ENCODE assay signal across 9 cellular contexts in the genomic region with DNA sequence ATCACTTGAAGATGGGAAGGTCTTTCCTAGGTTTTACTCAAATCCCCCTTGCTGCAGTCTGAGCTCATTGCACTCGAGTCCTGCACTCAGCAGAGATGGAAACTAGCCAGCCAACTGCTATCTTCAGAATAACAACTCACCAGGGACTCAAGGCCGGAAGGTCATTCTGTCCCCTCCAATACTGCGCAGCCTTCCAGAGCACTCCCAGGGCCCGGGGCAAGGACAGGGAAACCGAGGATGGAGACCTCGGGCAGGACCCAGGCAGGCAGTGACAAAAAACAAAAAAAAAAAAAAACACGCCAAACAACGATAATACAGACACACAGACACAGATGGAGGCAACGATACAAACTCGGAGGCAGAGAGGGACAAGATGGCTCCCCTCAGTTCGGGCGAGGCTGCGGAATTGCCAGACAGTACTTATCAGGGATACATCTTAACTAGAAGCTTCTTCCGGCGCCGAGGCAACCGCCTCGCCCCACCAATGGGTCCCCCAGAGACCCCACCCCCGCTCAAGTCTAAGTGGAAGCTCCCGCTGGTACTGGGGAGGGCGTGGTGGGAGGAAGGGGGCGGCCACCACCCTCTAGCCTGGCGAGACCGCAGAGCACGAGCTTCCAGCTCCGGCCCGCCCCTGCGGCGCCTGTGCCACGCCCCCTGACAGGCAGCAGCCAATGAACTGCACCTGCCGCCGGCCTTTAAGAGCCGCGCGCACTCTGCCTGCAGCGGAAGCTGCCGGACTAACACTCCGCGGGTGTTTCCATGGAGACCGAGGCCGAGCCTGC. TPM values are rescaled to one million over a fixed set of nuclear protein-coding genes. Genes with fewer than 3 reads are reported as not detected.
DNase-seq lines count a peak whose midpoint lies in the region; ATAC-seq, FAIRE-seq and TF ChIP-seq lines count a peak whose summit lies in the region.
"Had no signal": no experiment of that assay in that cellular context is flagged by ENCODE, and none has a peak within 500 bp of the region (broad histone marks: within the 10 kb centered on the region; RNA-seq: fewer than 3 reads in every experiment).

No MANE protein-coding gene starts in this region.

- H3K4me1 ChIP-seq in keratinocyte (ENCODE audit: control insufficient read depth, extremely low read depth, insufficient read depth, low read length), result peaks cover 11% of the 10 kb centered on the region

- peaks cover 13% of the 10 kb centered on the region for H3K27me3 ChIP-seq in keratinocyte (ENCODE audit: control insufficient read depth, extremely low read depth, insufficient read depth, low read length)

- H4K20me1 ChIP-seq in keratinocyte (ENCODE audit: control insufficient read depth, extremely low read depth, insufficient read depth, low read length), result no peaks in the 10 kb centered on the region

- H2AFZ ChIP-seq in keratinocyte (ENCODE audit: control insufficient read depth, low read length), result peak overlapping the region; percentile 77

- TF ChIP-seq CTCF in keratinocyte (optimal IDR thresholded peaks at IDR 0.05 in 1 of 3, IDR thresholded peaks at IDR 0.05 in 1 of 3, conservative IDR thresholded peaks at IDR 0.05 in 1 of 3; ENCODE audit: extremely low read depth in 1 of 3, insufficient read depth in 2 of 3, low read length in 3 of 3), result peak in 2 of 3 experiments; percentile 12 to 15

- no peaks in the 10 kb centered on the region for H3K9me3 ChIP-seq in keratinocyte (ENCODE audit: control insufficient read depth, low read depth, low read length)

- no peaks in the 10 kb centered on the region for H3K9me1 ChIP-seq in keratinocyte (ENCODE audit: control insufficient read depth, extremely low read depth, insufficient read depth, low read length)

- dilution Hi-C loops in keratinocyte (cut with MboI; ENCODE audit: extremely low pct_ligation_motif_present, low sequenced_read_pairs), result no loop called here

- DNase-seq in AG20443 (ENCODE audit: low spot score), result peak; percentile 97
- DNase-seq in NCI-H345 treated with DMSO at 0.1 percent for 48 hours (lab: John Stamatoyannopoulos, UW; ENCODE audit: unreplicated experiment), result peak; percentile 92
- peak; percentile 89 for DNase-seq in activated CD4-positive, CD25-positive, alpha-beta regulatory T cell treated with anti-CD3 and anti-CD28 coated beads, Interleukin-2, amount 50 U/mL, for 16 hours (ENCODE audit: low read depth, low spot score)
- DNase-seq in cerebellar cortex (ENCODE audit: low spot score), result peak; percentile 99
- DNase-seq in keratinocyte (ENCODE audit: low read depth, low spot score), result peak; percentile 84
- DNase-seq in stimulated activated CD4-positive, alpha-beta T cell treated with anti-CD3 and anti-CD28 coated beads, Interleukin-12 subunit alpha, Interleukin-12 subunit beta, amount 100 ng/mL, for 48 hours (ENCODE audit: low read depth in 2 of 3, low spot score in 1 of 3), result peak; percentile 93 to 97 (median 94)

- ATAC-seq in GM19035 (IDR thresholded peaks at IDR 0.05; ENCODE audit: unreplicated experiment) (peak; percentile 98), HG03342 (IDR thresholded peaks at IDR 0.05; ENCODE audit: unreplicated experiment) (peak; percentile 95)

- H3K9ac ChIP-seq in keratinocyte (ENCODE audit: control insufficient read depth, extremely low read depth, insufficient read depth, low read length), result peak overlapping the region; percentile 76

- peak overlapping the region; percentile 96 for H3K4me2 ChIP-seq in keratinocyte (ENCODE audit: control insufficient read depth, extremely low read depth, insufficient read depth, low read depth, low read length)

- FAIRE-seq in keratinocyte (lab: Jason Lieb, UNC), result peak; percentile 59
- FAIRE-seq: colon had no signal

- H3K27ac ChIP-seq in keratinocyte (ENCODE audit: control insufficient read depth, insufficient read depth, low read length), result peak overlapping the region; percentile 55

- no peaks in the 10 kb centered on the region for H3K79me2 ChIP-seq in keratinocyte (ENCODE audit: control insufficient read depth, insufficient read depth, low read length)

- H3K36me3 ChIP-seq in keratinocyte (ENCODE audit: control insufficient read depth in 2 of 2, extremely low read depth in 1 of 2, insufficient read depth in 2 of 2, low read length in 2 of 2), result no peaks in the 10 kb centered on the region

- H3K4me3 ChIP-seq in keratinocyte (ENCODE audit: control insufficient read depth in 2 of 3, extremely low read depth in 1 of 3, insufficient read depth in 2 of 3, low read depth in 1 of 3, low read length in 3 of 3), result peak overlapping the region; percentile 52 to 77 (median 63)

RNA-seq across cellular contexts. Expression of a gene that starts 7.0 kb away (rescaled TPM):
- polyA plus RNA-seq in keratinocyte, result 0.13 to 0.18 TPM (median 0.14 TPM) in 3 replicates
- polyA plus RNA-seq in keratinocyte (2011; ENCODE audit: low read depth), result 0.06 TPM
- polyA plus RNA-seq in keratinocyte (2011; cell fraction: cytosol; rRNA removed), result 0.16 and 0.23 TPM in 2 replicates
- polyA plus RNA-seq in keratinocyte (2011; cell fraction: nucleus; rRNA removed), result 0.56 and 1.0 TPM in 2 replicates
- 0.17 and 0.19 TPM in 2 replicates for polyA plus RNA-seq in keratinocyte (2012; ENCODE audit: low replicate concordance)
- polyA minus RNA-seq in keratinocyte, result 0.42 to 1.5 TPM (median 0.76 TPM) in 3 replicates
- 0.38 TPM for polyA minus RNA-seq in keratinocyte (2011; cell fraction: cytosol; rRNA and poly(A)+ RNA removed)
- polyA minus RNA-seq in keratinocyte (2011; cell fraction: nucleus; rRNA and poly(A)+ RNA removed), result 0.95 and 2.1 TPM in 2 replicates

RNA-seq across cellular contexts. Expression of a gene that starts 17.5 kb away (rescaled TPM):
- 26.2 to 36.7 TPM (median 30.7 TPM) in 3 replicates for polyA plus RNA-seq in keratinocyte
- 12.6 TPM for polyA plus RNA-seq in keratinocyte (2011; ENCODE audit: low read depth)
- polyA plus RNA-seq in keratinocyte (2011; cell fraction: cytosol; rRNA removed), result 16.0 and 20.9 TPM in 2 replicates
- polyA plus RNA-seq in keratinocyte (2011; cell fraction: nucleus; rRNA removed), result 68.7 and 71.0 TPM in 2 replicates
- polyA plus RNA-seq in keratinocyte (2012; ENCODE audit: low replicate concordance), result 11.1 and 18.4 TPM in 2 replicates
- 43.9 to 57.9 TPM (median 48.9 TPM) in 3 replicates for polyA minus RNA-seq in keratinocyte
- polyA minus RNA-seq in keratinocyte (2011; cell fraction: cytosol; rRNA and poly(A)+ RNA removed), result 16.9 TPM
- 47.1 and 88.3 TPM in 2 replicates for polyA minus RNA-seq in keratinocyte (2011; cell fraction: nucleus; rRNA and poly(A)+ RNA removed)

Comparison
In these comparisons a context has a peak if more than half of its experiments do, and no peak if none do; other contexts are left out.
1. Peak in every context shown above with its lines: DNase-seq, ATAC-seq, H3K4me3 ChIP-seq and H3K27ac ChIP-seq.